Comparison of ENCODE assay signal across 14 cellular contexts in genomic region chr5:40041452-40041851, GRCh38.
DNase-seq lines count a peak whose midpoint lies in the region; ATAC-seq and TF ChIP-seq lines count a peak whose summit lies in the region.
"Had no signal": no experiment of that assay in that cellular context is flagged by ENCODE, and none has a peak within 500 bp of the region (broad histone marks: within the 10 kb centered on the region; RNA-seq: fewer than 3 reads in every experiment).

No MANE protein-coding gene starts in this region.

- TF ChIP-seq CTCF in RWPE1 (conservative IDR thresholded peaks at IDR 0.05; ENCODE audit: low read depth) (no peak), epithelial cell of esophagus (IDR thresholded peaks at IDR 0.05; ENCODE audit: insufficient read depth, low read depth, low read length, missing control alignments) (no peak)

- no peak overlapping the region for H3K4me3 ChIP-seq in epithelial cell of esophagus (ENCODE audit: low read length)

- no peak overlapping the region for H3K27ac ChIP-seq in RWPE1

- in situ Hi-C loops in KBM-7 (cut with MboI; ENCODE audit: low pct_unique_long_range_greater_than_20kb, low sequenced_read_pairs): no loop called here

- POLR2A ChIA-PET in RWPE1 (lab: Yijun Ruan, JAX; ENCODE audit: low non-redundant PET): no interaction called here

- DNase-seq in HPDE6-E6E7 (ENCODE audit: extremely low spot score): peak; percentile 20
- DNase-seq in RWPE1 (ENCODE audit: low spot score): peak; percentile 12
- DNase-seq in epithelial cell of esophagus (ENCODE audit: low read depth): peak; percentile 70
- peak; percentile 13 for DNase-seq in smooth muscle cell of the brain vasculature (ENCODE audit: low read depth, low spot score)
- no peak for DNase-seq in KBM-7
- DNase-seq: DMS 273 treated with DMSO at 0.1 percent for 48 hours, KG1, NCI-H1417, NCI-H1930, NCI-H2171, NCI-H510A, NCI-H82 had no signal

- CTCF ChIA-PET in RWPE1 (lab: Yijun Ruan, JAX): no interaction called here

- ATAC-seq in HG02623 (IDR thresholded peaks at IDR 0.05; ENCODE audit: unreplicated experiment) (no peak), GM21423 (IDR thresholded peaks at IDR 0.05; ENCODE audit: unreplicated experiment) (no peak)
